In the genomic region with DNA sequence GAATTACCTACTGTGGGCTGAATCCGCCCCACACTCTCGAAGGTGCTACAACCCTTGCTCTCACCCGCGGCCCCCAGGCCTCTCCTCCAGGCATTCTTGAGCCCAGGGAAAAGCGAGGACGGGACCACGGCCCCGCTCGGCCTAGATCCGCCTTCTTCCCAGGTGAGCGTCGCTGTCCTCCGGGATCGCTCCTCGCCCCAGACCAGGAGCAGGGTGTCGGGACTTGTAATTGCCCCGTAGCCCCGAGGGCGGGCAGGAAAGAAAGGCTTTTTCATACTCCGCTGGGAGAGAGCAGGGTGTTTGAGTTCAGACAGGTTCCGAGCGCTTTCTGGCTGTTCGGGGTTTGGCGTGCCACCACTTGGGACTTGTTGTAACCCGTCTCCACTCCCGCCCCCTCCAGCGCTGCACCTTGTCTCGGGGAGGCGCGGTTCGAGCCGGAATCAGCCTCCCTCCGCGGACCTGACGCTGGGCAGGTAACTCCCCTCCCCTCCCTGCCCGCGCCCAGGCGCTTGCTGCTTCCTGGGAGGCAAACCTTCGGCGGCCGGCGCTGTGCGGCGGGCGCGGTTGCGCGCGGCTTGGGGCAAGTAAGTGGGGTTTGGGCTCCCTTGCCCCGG, we compare ENCODE assay signal across 11 cellular contexts. TPM values are rescaled to one million over a fixed set of nuclear protein-coding genes. Genes with fewer than 3 reads are reported as not detected.
DNase-seq lines count a peak whose midpoint lies in the region; ATAC-seq, FAIRE-seq and TF ChIP-seq lines count a peak whose summit lies in the region.
"Had no signal": no experiment of that assay in that cellular context is flagged by ENCODE, and none has a peak within 500 bp of the region (broad histone marks: within the 10 kb centered on the region; RNA-seq: fewer than 3 reads in every experiment).

TSS of gene FAM83B (plus strand) at position 529 of the 614 bp plus-strand sequence. CDS start 23,476 bp downstream, outside the sequence.

- peak within 1 kb of the TSS; percentile 44 to 89 (median 82) for H3K27ac ChIP-seq in body of pancreas

- no peaks in the 10 kb centered on the region for H3K9me3 Mint-ChIP-seq in HFFc6

- no peak within 1 kb of the TSS for H3K27ac Mint-ChIP-seq in HFFc6

- H3K36me3 ChIP-seq in body of pancreas (replicated peaks in 1 of 2; ENCODE audit: insufficient read depth in 1 of 2, low read depth in 2 of 2) = no peaks in the 10 kb centered on the region
- no peaks in the 10 kb centered on the region for H3K36me3 ChIP-seq in skeletal muscle satellite cell (ENCODE audit: insufficient read depth, low read length)

- H3K27me3 Mint-ChIP-seq in HFFc6 (ENCODE audit: insufficient read depth) = peaks cover 14% of the 10 kb centered on the region

- no peak for DNase-seq in HFFc6
- DNase-seq in body of pancreas = peak; percentile 47 to 82 (median 77)
- DNase-seq in iPS-NIHi7 (ENCODE audit: extremely low spot score) = peak; percentile 71
- DNase-seq in RCC 7860 (ENCODE audit: low spot score) = no peak
- no peak for DNase-seq in NOMO-1 (lab: John Stamatoyannopoulos, UW; ENCODE audit: unreplicated experiment in 2 of 2)
- no peak for DNase-seq in AG08395 (ENCODE audit: low spot score)
- DNase-seq: activated gamma-delta T cell treated with Interleukin-2 at 50 U/mL for 16 hours; MM.1S; stimulated activated CD4-positive, alpha-beta T cell treated with anti-CD3 and anti-CD28 coated beads, Interleukin-4, amount 100 ng/mL, for 1 hour had no signal

- H3K36me3 Mint-ChIP-seq in HFFc6 (ENCODE audit: low read depth) = no peaks in the 10 kb centered on the region

- TF ChIP-seq POLR2A in body of pancreas (IDR thresholded peaks at IDR 0.05) = peak in 2 of 3 donors; percentile 69 to 70

- ATAC-seq in body of pancreas (peak; percentile 92), HG02870 (IDR thresholded peaks at IDR 0.05; ENCODE audit: unreplicated experiment) (no peak)

- WGBS in body of pancreas, 2 donors = 3 to 4% methylated on average over 11 to 48 of the region's 50 CpGs

- H3K4me3 ChIP-seq in body of pancreas (peak within 1 kb of the TSS; percentile 54 to 67), skeletal muscle satellite cell (ENCODE audit: low read length) (peak within 1 kb of the TSS; percentile 63)

- peaks cover 9% of the 10 kb centered on the region for H3K4me1 ChIP-seq in body of pancreas
- H3K4me1 ChIP-seq in skeletal muscle satellite cell (ENCODE audit: control insufficient read depth, insufficient read depth, low read length) = peaks cover 5% of the 10 kb centered on the region

- intact Hi-C loops in body of pancreas (cut with DNase I) = no loop called here

- no peak within 1 kb of the TSS for H3K9ac ChIP-seq in skeletal muscle satellite cell (ENCODE audit: low read depth, low read length)

- H3K27me3 ChIP-seq in body of pancreas (peaks cover 0 to 4% of the 10 kb centered on the region in 2 donors), skeletal muscle satellite cell (ENCODE audit: control insufficient read depth, insufficient read depth, low read length) (peaks cover 42% of the 10 kb centered on the region)

- no peak for TF ChIP-seq CTCF in HFFc6 (IDR thresholded peaks at IDR 0.05)
- TF ChIP-seq CTCF in body of pancreas (IDR thresholded peaks at IDR 0.05) = no peak

- no peaks in the 10 kb centered on the region for H3K4me1 Mint-ChIP-seq in HFFc6 (ENCODE audit: low read depth)

- peak within 1 kb of the TSS; percentile 87 for H3K4me2 ChIP-seq in skeletal muscle satellite cell (ENCODE audit: low read length)

- FAIRE-seq in RCC 7860 (lab: Jason Lieb, UNC) = no peak

- H3K9me3 ChIP-seq in body of pancreas = no peaks in the 10 kb centered on the region
- no peaks in the 10 kb centered on the region for H3K9me3 ChIP-seq in skeletal muscle satellite cell (replicated peaks; ENCODE audit: low read length)

- H3K4me3 Mint-ChIP-seq in HFFc6 = peak within 1 kb of the TSS; percentile 68

RNA-seq across cellular contexts. Expression of gene FAM83B, which starts in this region (rescaled TPM):
- not detected for total RNA-seq in HFFc6 (2021; fragmentation: NEBNext Ultra II Directional; extraction: Animal tissue kit (Norgen Biotek cat#: 25700))
- total RNA-seq in body of pancreas = 1 to 10 TPM; 3.4 to 6.9 TPM
- total RNA-seq in skeletal muscle satellite cell (2012; rRNA removed) = not detected in 2 replicates

Comparison
In these comparisons a context has a peak if more than half of its experiments do, and no peak if none do; other contexts are left out.
1. RNA of gene FAM83B (total RNA-seq): 3.4 to 6.9 TPM in body of pancreas; not detected in HFFc6; every median in the first group is over 4 times any median in the second.
2. DNase-seq: peak in body of pancreas (4 of 4) and iPS-NIHi7 (single experiment); none in HFFc6 (single experiment), RCC 7860 (single experiment), NOMO-1 (0 of 2) and AG08395 (single experiment).